Comparison of ENCODE assay signal across 1 cellular context in the genomic region with DNA sequence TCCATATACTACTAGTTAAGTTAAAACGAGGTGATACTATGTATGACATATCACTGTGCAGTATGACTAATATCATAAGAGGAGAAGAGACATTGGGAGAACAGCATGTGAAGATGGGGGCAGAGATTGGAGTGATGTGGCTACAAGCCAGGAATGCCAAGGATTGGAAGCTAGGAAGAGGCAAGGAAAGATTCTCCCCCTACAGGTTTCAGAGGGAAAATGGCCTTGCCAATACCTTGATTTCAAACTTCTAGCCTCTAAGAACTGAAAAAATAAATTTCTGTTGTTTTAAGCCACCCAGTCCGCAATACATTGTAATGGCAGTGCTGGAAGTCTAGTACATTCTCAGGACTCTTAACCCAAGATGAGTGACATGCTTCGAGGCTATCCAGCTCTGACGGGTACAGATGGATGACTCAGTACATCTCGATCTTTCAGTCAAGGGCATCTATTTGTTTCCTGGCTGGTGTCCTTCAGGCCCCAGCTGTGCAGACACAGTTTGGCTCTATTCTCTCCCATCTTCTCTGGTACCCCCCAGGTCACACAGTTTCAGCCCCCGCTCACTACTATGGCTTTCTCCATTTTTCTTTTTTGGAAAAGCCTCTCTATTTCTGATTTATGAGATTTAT.
TF ChIP-seq lines count a peak whose summit lies in the region.

No MANE protein-coding gene starts in this region.

TF ChIP-seq in SK-N-SH, 30 proteins besides CTCF, POLR2A, EP300 and RAD21 (continued from another document):
- TF ChIP-seq, protein P1, sequence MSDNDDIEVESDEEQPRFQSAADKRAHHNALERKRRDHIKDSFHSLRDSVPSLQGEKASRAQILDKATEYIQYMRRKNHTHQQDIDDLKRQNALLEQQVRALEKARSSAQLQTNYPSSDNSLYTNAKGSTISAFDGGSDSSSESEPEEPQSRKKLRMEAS (IDR thresholded peaks at IDR 0.05; ENCODE audit: low read depth), result no peak
- TF ChIP-seq TAF1 (IDR thresholded peaks at IDR 0.05; ENCODE audit: borderline replicate concordance, low read depth, low read length) (no peak), MXI1 (IDR thresholded peaks at IDR 0.05; ENCODE audit: low read depth, low read length) (no peak), JUND (IDR thresholded peaks at IDR 0.05) (no peak), MEF2A (IDR thresholded peaks at IDR 0.05; ENCODE audit: borderline replicate concordance, low read depth) (no peak), ELF1 (IDR thresholded peaks at IDR 0.05) (no peak), GATA2 (CRISPR knock-in tag; IDR thresholded peaks at IDR 0.05) (no peak), TEAD4 (IDR thresholded peaks at IDR 0.05; ENCODE audit: borderline replicate concordance, insufficient read depth) (no peak), GABPA (IDR thresholded peaks at IDR 0.05; ENCODE audit: low read depth) (no peak)
- TF ChIP-seq, protein P2, sequence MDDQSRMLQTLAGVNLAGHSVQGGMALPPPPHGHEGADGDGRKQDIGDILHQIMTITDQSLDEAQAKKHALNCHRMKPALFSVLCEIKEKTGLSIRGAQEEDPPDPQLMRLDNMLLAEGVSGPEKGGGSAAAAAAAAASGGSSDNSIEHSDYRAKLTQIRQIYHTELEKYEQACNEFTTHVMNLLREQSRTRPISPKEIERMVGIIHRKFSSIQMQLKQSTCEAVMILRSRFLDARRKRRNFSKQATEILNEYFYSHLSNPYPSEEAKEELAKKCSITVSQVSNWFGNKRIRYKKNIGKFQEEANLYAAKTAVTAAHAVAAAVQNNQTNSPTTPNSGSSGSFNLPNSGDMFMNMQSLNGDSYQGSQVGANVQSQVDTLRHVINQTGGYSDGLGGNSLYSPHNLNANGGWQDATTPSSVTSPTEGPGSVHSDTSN (IDR thresholded peaks at IDR 0.05), result no peak
